2 cellular contexts compared by ENCODE assay signal in genomic region chr11:94238154-94238735, GRCh38.
TF ChIP-seq lines count a peak whose summit lies in the region.

No MANE protein-coding gene starts in this region.

TF ChIP-seq in GM23338, 12 proteins besides CTCF, POLR2A, EP300 and RAD21:
- TF ChIP-seq EZH2 (IDR thresholded peaks at IDR 0.05; ENCODE audit: low read depth, unreplicated experiment) (peak; percentile 32), ZNF114 (CRISPR knock-in tag; IDR thresholded peaks at IDR 0.05) (0 out of 2 replicates have a peak, but pooled peaks have one; percentile 29)

TF ChIP-seq in H1, 55 proteins besides CTCF, POLR2A, EP300 and RAD21:
- peak; percentile 70; the same call in 1 of the 2 replicates for TF ChIP-seq YY1 (IDR thresholded peaks at IDR 0.05; ENCODE audit: low read depth, low read length)
